32 cellular contexts compared by ENCODE assay signal in genomic region chr13:102090532-102090931, GRCh38.
"Had no signal": no experiment of that assay in that cellular context is flagged by ENCODE, and none has a peak within 500 bp of the region (broad histone marks: within the 10 kb centered on the region; RNA-seq: fewer than 3 reads in every experiment).

No MANE protein-coding gene starts in this region.

- H3K9me3 Mint-ChIP-seq: activated CD4-positive, alpha-beta memory T cell treated with anti-CD3 and anti-CD28 coated beads, Interleukin-2, amount 10 ng/mL, durations not matched to agents 7 days and 5 days; activated naive CD4-positive, alpha-beta T cell treated with anti-CD3 and anti-CD28 coated beads, Interleukin-2, amount 10 ng/mL, durations not matched to agents 7 days and 5 days had no signal

- H3K4me1 Mint-ChIP-seq: activated CD4-positive, alpha-beta memory T cell treated with anti-CD3 and anti-CD28 coated beads, Interleukin-2, amount 10 ng/mL, durations not matched to agents 7 days and 5 days; activated CD8-positive, alpha-beta memory T cell treated with anti-CD3 and anti-CD28 coated beads, Interleukin-2, amount 10 ng/mL, durations not matched to agents 7 days and 5 days; activated naive CD4-positive, alpha-beta T cell treated with anti-CD3 and anti-CD28 coated beads, Interleukin-2, amount 10 ng/mL, durations not matched to agents 7 days and 5 days had no signal

- H3K27me3 Mint-ChIP-seq: activated CD8-positive, alpha-beta memory T cell treated with anti-CD3 and anti-CD28 coated beads, Interleukin-2, amount 10 ng/mL, durations not matched to agents 7 days and 5 days; activated naive CD4-positive, alpha-beta T cell treated with anti-CD3 and anti-CD28 coated beads, Interleukin-2, amount 10 ng/mL, durations not matched to agents 7 days and 5 days had no signal

- H3K27me3 ChIP-seq: brain microvascular endothelial cell had no signal

- H3K27ac Mint-ChIP-seq: activated CD4-positive, alpha-beta memory T cell treated with anti-CD3 and anti-CD28 coated beads, Interleukin-2, amount 10 ng/mL, durations not matched to agents 7 days and 5 days; activated CD8-positive, alpha-beta memory T cell treated with anti-CD3 and anti-CD28 coated beads, Interleukin-2, amount 10 ng/mL, durations not matched to agents 7 days and 5 days; activated naive CD4-positive, alpha-beta T cell treated with anti-CD3 and anti-CD28 coated beads, Interleukin-2, amount 10 ng/mL, durations not matched to agents 7 days and 5 days; activated naive CD8-positive, alpha-beta T cell had no signal

- H3K36me3 ChIP-seq: brain microvascular endothelial cell, SJCRH30, WERI-Rb-1 had no signal

- H3K4me1 ChIP-seq: SJCRH30 had no signal

- H3K4me3 Mint-ChIP-seq: activated CD4-positive, alpha-beta memory T cell treated with anti-CD3 and anti-CD28 coated beads, Interleukin-2, amount 10 ng/mL, durations not matched to agents 7 days and 5 days; activated CD8-positive, alpha-beta memory T cell treated with anti-CD3 and anti-CD28 coated beads, Interleukin-2, amount 10 ng/mL, durations not matched to agents 7 days and 5 days; activated naive CD4-positive, alpha-beta T cell treated with anti-CD3 and anti-CD28 coated beads, Interleukin-2, amount 10 ng/mL, durations not matched to agents 7 days and 5 days; activated naive CD8-positive, alpha-beta T cell had no signal

- H3K9me3 ChIP-seq: SJCRH30 had no signal

- ATAC-seq: activated CD8-positive, alpha-beta memory T cell treated with anti-CD3 and anti-CD28 coated beads, Interleukin-2, amount 10 ng/mL, durations not matched to agents 7 days and 5 days had no signal

- DNase-seq: activated CD4-positive, alpha-beta memory T cell treated with anti-CD3 and anti-CD28 coated beads, Interleukin-2, amount 10 ng/mL, durations not matched to agents 7 days and 5 days; activated CD4-positive, alpha-beta T cell treated with anti-CD3 and anti-CD28 coated beads for 1 hour; activated CD4-positive, alpha-beta T cell treated with anti-CD3 and anti-CD28 coated beads for 48 hours; activated CD4-positive, CD25-positive, alpha-beta regulatory T cell; activated CD8-positive, alpha-beta memory T cell treated with anti-CD3 and anti-CD28 coated beads for 24 hours; activated CD8-positive, alpha-beta memory T cell treated with anti-CD3 and anti-CD28 coated beads, Interleukin-2, amount 10 ng/mL, durations not matched to agents 7 days and 5 days; activated CD8-positive, alpha-beta memory T cell treated with anti-CD3 and anti-CD28 coated beads, Interleukin-2, amount 50 U/mL, for 48 hours; activated effector memory CD4-positive, alpha-beta T cell treated with Interleukin-2 at 50 U/mL for 16 hours; activated naive CD4-positive, alpha-beta T cell treated with anti-CD3 and anti-CD28 coated beads, Interleukin-2, amount 10 ng/mL, durations not matched to agents 7 days and 5 days; activated T-cell treated with anti-CD3 and anti-CD28 coated beads, Interleukin-2, amount 50 U/mL, for 48 hours; amniotic stem cell; aorta; Kasumi-1; KG1; MM.1S; MV-4-11; NCI-H1092; NCI-H1436 treated with DMSO at 0.1 percent for 48 hours; NCI-H1694 treated with DMSO at 0.1 percent for 48 hours; NCI-H2029; NCI-H345; NCI-H524 treated with DMSO at 0.1 percent for 48 hours; NK-92 treated with Interleukin-12 subunit alpha and Interleukin-12 subunit beta, amount 100 ng/mL, for 24 hours; PC-9; SHP77; T1000 had no signal

- H3K4me3 ChIP-seq: PC-9, SJCRH30, SK-N-MC had no signal

- H3K36me3 Mint-ChIP-seq: activated CD8-positive, alpha-beta memory T cell treated with anti-CD3 and anti-CD28 coated beads, Interleukin-2, amount 10 ng/mL, durations not matched to agents 7 days and 5 days; activated naive CD4-positive, alpha-beta T cell treated with anti-CD3 and anti-CD28 coated beads, Interleukin-2, amount 10 ng/mL, durations not matched to agents 7 days and 5 days; activated naive CD8-positive, alpha-beta T cell had no signal

- H3K27ac ChIP-seq: brain microvascular endothelial cell, PC-9, RWPE1, SJCRH30, SK-N-MC, WERI-Rb-1 had no signal
